11 cellular contexts compared by ENCODE assay signal in genomic region chrX:136635235-136635634, GRCh38. TPM values are rescaled to one million over a fixed set of nuclear protein-coding genes. Genes with fewer than 3 reads are reported as not detected.
DNase-seq lines count a peak whose midpoint lies in the region; ATAC-seq, FAIRE-seq and TF ChIP-seq lines count a peak whose summit lies in the region.
"Had no signal": no experiment of that assay in that cellular context is flagged by ENCODE, and none has a peak within 500 bp of the region (broad histone marks: within the 10 kb centered on the region; RNA-seq: fewer than 3 reads in every experiment).

No MANE protein-coding gene starts in this region.

- TF ChIP-seq POLR2A in GM12891 (IDR thresholded peaks at IDR 0.05; ENCODE audit: low read depth, low read length), result no peak

- peak; percentile 97 for FAIRE-seq in GM12891 (lab: Jason Lieb, UNC)
- FAIRE-seq: islet of Langerhans had no signal

- H3K36me3 Mint-ChIP-seq in central memory CD8-positive, alpha-beta T cell (ENCODE audit: insufficient read depth), result no peaks in the 10 kb centered on the region

- H3K27ac Mint-ChIP-seq in central memory CD8-positive, alpha-beta T cell (ENCODE audit: low read depth), result peak overlapping the region; percentile 67

- H3K27me3 Mint-ChIP-seq in central memory CD8-positive, alpha-beta T cell, result no peaks in the 10 kb centered on the region

- peaks cover 69% of the 10 kb centered on the region for H3K4me1 Mint-ChIP-seq in central memory CD8-positive, alpha-beta T cell

- peak overlapping the region; percentile 64 for H3K4me3 Mint-ChIP-seq in central memory CD8-positive, alpha-beta T cell

- H3K9me3 Mint-ChIP-seq in central memory CD8-positive, alpha-beta T cell, result no peaks in the 10 kb centered on the region

- ATAC-seq in GM19463 (IDR thresholded peaks at IDR 0.05; ENCODE audit: unreplicated experiment) (peak; percentile 87), HG03469 (IDR thresholded peaks at IDR 0.05; ENCODE audit: unreplicated experiment) (peak; percentile 52), HG03097 (IDR thresholded peaks at IDR 0.05; ENCODE audit: low FRiP score, unreplicated experiment) (no peak)
- ATAC-seq in central memory CD8-positive, alpha-beta T cell (replicated peaks; ENCODE audit: extremely low read depth, poor library complexity, severe bottlenecking), result peak; percentile 84

- DNase-seq in GM12891 (ENCODE audit: insufficient read length, low spot score) (no peak), middle frontal gyrus (ENCODE audit: extremely low spot score, low spot score) (no peak), DMS153 (lab: John Stamatoyannopoulos, UW) (no peak), D341Med (ENCODE audit: low spot score) (no peak)
- DNase-seq in central memory CD8-positive, alpha-beta T cell (ENCODE audit: low spot score in 2 of 2), result no peak
- DNase-seq: NCI-H510A treated with DMSO at 0.1 percent for 48 hours, nucleus accumbens had no signal

TF ChIP-seq in GM12891, 5 proteins besides CTCF, POLR2A, EP300 and RAD21:
- TF ChIP-seq POLR2AphosphoS5 (IDR thresholded peaks at IDR 0.05; ENCODE audit: low read depth, low read length) (no peak), POU2F2 (IDR thresholded peaks at IDR 0.05; ENCODE audit: low read depth, low read length) (no peak), PAX5 (IDR thresholded peaks at IDR 0.05; ENCODE audit: insufficient read depth, low read length, severe bottlenecking) (no peak), TAF1 (IDR thresholded peaks at IDR 0.05; ENCODE audit: low read depth, low read length) (no peak), SPI1 (IDR thresholded peaks at IDR 0.05; ENCODE audit: low read depth, low read length) (no peak)

RNA-seq across cellular contexts. Expression of gene CD40LG, which starts 12.7 kb away (rescaled TPM):
- 0.21 TPM for polyA plus RNA-seq in GM12891 (2012; ENCODE audit: low read depth, missing spikeins)
